Comparison of ENCODE assay signal across 22 cellular contexts in the genomic region with DNA sequence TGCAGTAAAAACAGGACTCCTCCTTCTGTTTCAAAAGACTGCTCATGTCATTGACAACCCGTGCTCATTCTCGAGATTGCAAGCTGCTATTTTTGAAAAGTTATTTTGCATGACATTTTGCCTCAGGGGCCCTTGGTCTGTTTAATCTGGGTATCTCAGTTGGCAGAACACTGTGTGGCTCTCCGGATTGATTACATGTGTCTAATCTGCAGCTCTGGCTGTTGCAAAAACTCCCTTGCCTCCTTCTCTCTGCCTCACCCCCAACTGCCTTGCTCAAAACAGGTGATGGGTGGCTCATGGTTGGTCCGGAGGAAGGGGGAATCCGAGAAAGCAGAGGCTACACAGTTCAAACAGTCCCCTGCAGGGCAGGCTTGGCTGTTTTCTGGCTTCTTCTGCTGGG. TPM values are rescaled to one million over a fixed set of nuclear protein-coding genes. Genes with fewer than 3 reads are reported as not detected.
DNase-seq lines count a peak whose midpoint lies in the region; ATAC-seq and TF ChIP-seq lines count a peak whose summit lies in the region.
"Had no signal": no experiment of that assay in that cellular context is flagged by ENCODE, and none has a peak within 500 bp of the region (broad histone marks: within the 10 kb centered on the region; RNA-seq: fewer than 3 reads in every experiment).

No MANE protein-coding gene starts in this region.

- peaks cover 91% of the 10 kb centered on the region for H3K4me1 ChIP-seq in DOHH2 (ENCODE audit: control insufficient read depth, low read length)

- H3K36me3 ChIP-seq in DOHH2 (ENCODE audit: control insufficient read depth, low read length) (peaks cover 25% of the 10 kb centered on the region), SU-DHL-6 (ENCODE audit: low read length) (no peaks in the 10 kb centered on the region)
- H3K36me3 ChIP-seq: neural progenitor cell had no signal

- peak overlapping the region; percentile 97 for H3K27ac ChIP-seq in DOHH2 (ENCODE audit: low read depth, low read length)
- H3K27ac ChIP-seq in SU-DHL-6 (ENCODE audit: low read depth, low read length): peak overlapping the region; percentile 98
- H3K27ac ChIP-seq: neural progenitor cell had no signal

- peaks cover 3% of the 10 kb centered on the region for H3K4me1 Mint-ChIP-seq in memory B cell
- H3K4me1 Mint-ChIP-seq in osteocyte (ENCODE audit: unreplicated experiment): no peaks in the 10 kb centered on the region
- H3K4me1 Mint-ChIP-seq: mesothelial cell of epicardium had no signal

- H3K27me3 ChIP-seq in DOHH2 (ENCODE audit: control insufficient read depth, low read length) (no peaks in the 10 kb centered on the region), SU-DHL-6 (ENCODE audit: low read length) (no peaks in the 10 kb centered on the region)
- H3K27me3 ChIP-seq: neural progenitor cell had no signal

- peak overlapping the region; percentile 19 for H2AFZ ChIP-seq in SU-DHL-6 (ENCODE audit: low read depth, low read length, severe bottlenecking)
- H2AFZ ChIP-seq: neural progenitor cell had no signal

- intact Hi-C loops in left colon (cut with DNase I, micrococcal nuclease): no loop called here

- no peaks in the 10 kb centered on the region for H3K9me3 ChIP-seq in DOHH2 (ENCODE audit: control insufficient read depth, insufficient read depth, low read length)
- H3K9me3 ChIP-seq in SU-DHL-6 (ENCODE audit: insufficient read depth, low read length): no peaks in the 10 kb centered on the region

- H3K9ac ChIP-seq in SU-DHL-6 (ENCODE audit: low read length): peak overlapping the region; percentile 60
- H3K9ac ChIP-seq: neural progenitor cell had no signal

- H3K27ac Mint-ChIP-seq in memory B cell: no peak overlapping the region
- no peak overlapping the region for H3K27ac Mint-ChIP-seq in osteocyte (ENCODE audit: unreplicated experiment)
- H3K27ac Mint-ChIP-seq: effector memory CD8-positive, alpha-beta T cell; mesothelial cell of epicardium; neural progenitor cell had no signal

- H3K9me2 ChIP-seq in DOHH2 (replicated peaks; ENCODE audit: control insufficient read depth, low read length): no peaks in the 10 kb centered on the region
- no peaks in the 10 kb centered on the region for H3K9me2 ChIP-seq in SU-DHL-6 (replicated peaks; ENCODE audit: insufficient read depth, low read length)

- H3K4me3 Mint-ChIP-seq in memory B cell: peak overlapping the region; percentile 8
- H3K4me3 Mint-ChIP-seq in osteocyte (ENCODE audit: unreplicated experiment): no peak overlapping the region
- H3K4me3 Mint-ChIP-seq: effector memory CD8-positive, alpha-beta T cell; mesothelial cell of epicardium; neural progenitor cell had no signal

- H3K27me3 Mint-ChIP-seq in memory B cell (peaks cover 11% of the 10 kb centered on the region), osteocyte (ENCODE audit: unreplicated experiment) (peaks cover 8% of the 10 kb centered on the region)

- no peak for DNase-seq in memory B cell (ENCODE audit: low spot score in 2 of 2)
- DNase-seq in left colon: no peak
- no peak for DNase-seq in NCI-H345 treated with DMSO at 0.1 percent for 48 hours (lab: John Stamatoyannopoulos, UW; ENCODE audit: unreplicated experiment)
- DNase-seq in osteocyte (ENCODE audit: extremely low spot score, unreplicated experiment): no peak
- DNase-seq: amniotic stem cell; COR-L47; effector memory CD8-positive, alpha-beta T cell; EL; H7; hippocampal formation; kidney; NCI-H146; NCI-H2227 treated with DMSO at 0.1 percent for 48 hours; SIG-M5; stimulated activated CD4-positive, alpha-beta T cell treated with anti-CD3 and anti-CD28 coated beads, Interleukin-15, amount 100 ng/mL, for 24 hours; stimulated activated naive CD8-positive, alpha-beta T cell treated with anti-CD3 and anti-CD28 coated beads, Interleukin-15, Interleukin-2, amounts not matched to agents 100 U/mL and 50 U/mL, for 24 hours had no signal

- peaks cover 20% of the 10 kb centered on the region for H3K79me2 ChIP-seq in DOHH2 (ENCODE audit: control insufficient read depth, low read length)
- peaks cover 15% of the 10 kb centered on the region for H3K79me2 ChIP-seq in SU-DHL-6 (ENCODE audit: insufficient read depth, low read length)

- peak overlapping the region; percentile 89 for H3K4me3 ChIP-seq in DOHH2 (ENCODE audit: low read length)
- peak overlapping the region; percentile 40 for H3K4me3 ChIP-seq in SU-DHL-6 (ENCODE audit: insufficient read depth, low read length, poor library complexity, severe bottlenecking)
- H3K4me3 ChIP-seq: neural progenitor cell had no signal

- H4K20me1 ChIP-seq in DOHH2 (ENCODE audit: control insufficient read depth, insufficient read depth, low read depth, low read length) (no peaks in the 10 kb centered on the region), SU-DHL-6 (ENCODE audit: low read depth, low read length) (no peaks in the 10 kb centered on the region)

- H3K9me3 Mint-ChIP-seq in memory B cell (no peaks in the 10 kb centered on the region), osteocyte (ENCODE audit: unreplicated experiment) (no peaks in the 10 kb centered on the region)
- H3K9me3 Mint-ChIP-seq: effector memory CD8-positive, alpha-beta T cell; mesothelial cell of epicardium; neural progenitor cell had no signal

- ATAC-seq in HG02759 (IDR thresholded peaks at IDR 0.05; ENCODE audit: unreplicated experiment) (peak; percentile 52), memory B cell (ENCODE audit: low read depth) (peak; percentile 41), HG03039 (IDR thresholded peaks at IDR 0.05; ENCODE audit: unreplicated experiment) (no peak), left colon (no peak)
- ATAC-seq: effector memory CD8-positive, alpha-beta T cell; stimulated activated naive CD8-positive, alpha-beta T cell treated with anti-CD3 and anti-CD28 coated beads, Interleukin-15, Interleukin-2, amounts not matched to agents 100 U/mL and 50 U/mL, for 24 hours had no signal

- peaks cover 32% of the 10 kb centered on the region for H3F3A ChIP-seq in DOHH2 (ENCODE audit: control insufficient read depth, insufficient read depth)
- peaks cover 63% of the 10 kb centered on the region for H3F3A ChIP-seq in SU-DHL-6 (ENCODE audit: insufficient read depth)

- TF ChIP-seq CTCF in DOHH2 (IDR thresholded peaks at IDR 0.05; ENCODE audit: low read depth, low read length, poor library complexity, severe bottlenecking) (no peak), SU-DHL-6 (IDR thresholded peaks at IDR 0.05; ENCODE audit: insufficient read depth, low read length, poor library complexity, severe bottlenecking) (no peak), osteocyte (IDR thresholded peaks at IDR 0.05) (no peak)

- H3K4me2 ChIP-seq in DOHH2 (ENCODE audit: low read length) (peak overlapping the region; percentile 99), SU-DHL-6 (ENCODE audit: low read depth, low read length, poor library complexity, severe bottlenecking) (peak overlapping the region; percentile 72)
- H3K4me2 ChIP-seq: neural progenitor cell had no signal

- H3K36me3 Mint-ChIP-seq in memory B cell: no peaks in the 10 kb centered on the region
- no peaks in the 10 kb centered on the region for H3K36me3 Mint-ChIP-seq in osteocyte (ENCODE audit: unreplicated experiment)
- H3K36me3 Mint-ChIP-seq: mesothelial cell of epicardium, neural progenitor cell had no signal

RNA-seq across cellular contexts. Expression of a gene that starts 25.3 kb away (rescaled TPM):
- total RNA-seq in left colon (1 to 10 TPM; 2.8 to 3.3 TPM), osteocyte (2.7 and 3.4 TPM in 2 replicates)

Comparison
In these comparisons a context has a peak if more than half of its experiments do, and no peak if none do; other contexts are left out.
1. ATAC-seq: peak in HG02759 (single experiment) and memory B cell (single experiment); none in HG03039 (single experiment) and left colon (single experiment).